Comparison of ENCODE assay signal across 16 cellular contexts in the genomic region with DNA sequence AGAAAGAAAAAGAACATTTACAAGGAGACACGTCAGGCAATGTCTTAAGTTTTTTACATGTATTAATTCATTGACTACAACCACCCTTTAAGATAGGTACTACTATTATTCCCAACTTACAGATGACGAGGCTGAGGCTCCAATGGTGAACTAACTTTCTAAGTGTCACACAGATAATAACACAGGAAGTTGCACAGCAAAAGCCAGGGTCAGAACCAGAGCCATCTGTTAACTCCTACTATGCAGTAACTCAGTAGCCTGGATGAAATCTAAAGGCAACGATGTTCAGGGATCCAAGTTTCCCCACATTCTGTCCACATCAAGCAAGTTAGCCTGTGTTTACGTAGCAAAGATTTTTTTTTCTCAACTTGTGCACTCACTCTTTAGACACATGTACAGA.
DNase-seq lines count a peak whose midpoint lies in the region; ATAC-seq lines count a peak whose summit lies in the region.
"Had no signal": no experiment of that assay in that cellular context is flagged by ENCODE, and none has a peak within 500 bp of the region (broad histone marks: within the 10 kb centered on the region; RNA-seq: fewer than 3 reads in every experiment).

No MANE protein-coding gene starts in this region.

- H4K8ac ChIP-seq in mesenchymal stem cell (ENCODE audit: low read length), result no peak overlapping the region

- H3K4ac ChIP-seq in mesenchymal stem cell (ENCODE audit: low read depth in 1 of 2, low read length in 2 of 2), result no peak overlapping the region

- no peak overlapping the region for H2BK120ac ChIP-seq in mesenchymal stem cell (ENCODE audit: low read depth, low read length)

- H3K4me3 ChIP-seq in Jurkat, Clone E6-1 (ENCODE audit: low read length), result peak overlapping the region; percentile 49
- no peak overlapping the region for H3K4me3 ChIP-seq in mesenchymal stem cell (ENCODE audit: insufficient read depth in 1 of 2, low read depth in 1 of 2, low read length in 2 of 2)

- no peak overlapping the region for H2BK12ac ChIP-seq in mesenchymal stem cell (ENCODE audit: low read length in 2 of 2)

- no peak overlapping the region for H2AFZ ChIP-seq in mesenchymal stem cell (ENCODE audit: low read depth, low read length)

- H3K14ac ChIP-seq in mesenchymal stem cell (ENCODE audit: low read length in 2 of 2), result no peak overlapping the region

- peak overlapping the region; percentile 13 for H3K27ac ChIP-seq in mesenchymal stem cell (ENCODE audit: low read length, poor library complexity, severe bottlenecking)

- no peaks in the 10 kb centered on the region for H3K4me1 ChIP-seq in mesenchymal stem cell (ENCODE audit: control insufficient read depth, insufficient read depth, low read depth, low read length)

- peaks cover 26% of the 10 kb centered on the region for H3K36me3 Mint-ChIP-seq in activated CD4-positive, alpha-beta memory T cell treated with anti-CD3 and anti-CD28 coated beads, Interleukin-2, amount 10 ng/mL, durations not matched to agents 7 days and 5 days (ENCODE audit: low read depth)
- peaks cover 1% of the 10 kb centered on the region for H3K36me3 Mint-ChIP-seq in activated CD4-positive, alpha-beta memory T cell treated with anti-CD3 and anti-CD28 coated beads for 36 hours
- H3K36me3 Mint-ChIP-seq: memory B cell had no signal

- no peak overlapping the region for H3K18ac ChIP-seq in mesenchymal stem cell (ENCODE audit: low read depth in 1 of 2, low read length in 2 of 2)

- no peak overlapping the region for H2AK5ac ChIP-seq in mesenchymal stem cell (ENCODE audit: low read length, severe bottlenecking)

- H3K9me3 ChIP-seq in mesenchymal stem cell (ENCODE audit: control insufficient read depth, low read length), result no peaks in the 10 kb centered on the region

- peaks cover 5% of the 10 kb centered on the region for H3K9me3 Mint-ChIP-seq in activated CD4-positive, alpha-beta memory T cell treated with anti-CD3 and anti-CD28 coated beads, Interleukin-2, amount 10 ng/mL, durations not matched to agents 7 days and 5 days
- no peaks in the 10 kb centered on the region for H3K9me3 Mint-ChIP-seq in activated CD4-positive, alpha-beta memory T cell treated with anti-CD3 and anti-CD28 coated beads for 36 hours
- H3K9me3 Mint-ChIP-seq: memory B cell had no signal

- no peaks in the 10 kb centered on the region for H3K27me3 ChIP-seq in mesenchymal stem cell (ENCODE audit: control insufficient read depth in 1 of 2, insufficient read depth in 1 of 2, low read length in 2 of 2)

- peak overlapping the region; percentile 8 for H3K27ac Mint-ChIP-seq in activated CD4-positive, alpha-beta memory T cell treated with anti-CD3 and anti-CD28 coated beads, Interleukin-2, amount 10 ng/mL, durations not matched to agents 7 days and 5 days
- H3K27ac Mint-ChIP-seq in activated CD4-positive, alpha-beta memory T cell treated with anti-CD3 and anti-CD28 coated beads for 36 hours, result no peak overlapping the region
- H3K27ac Mint-ChIP-seq: activated T-helper 2 cell treated with anti-CD3 and anti-CD28 coated beads, Interferon-gamma antibody, Interleukin-2, Interleukin-4, amounts not matched to agents 10 μg/mL and 5 μg/mL and 100 μg/mL, durations not matched to agents 14 hours and 24 hours and 36 hours; memory B cell had no signal

- no peak overlapping the region for H3K4me2 ChIP-seq in mesenchymal stem cell (ENCODE audit: low read length, poor library complexity, severe bottlenecking)

- H2BK5ac ChIP-seq in mesenchymal stem cell (ENCODE audit: low read depth, low read length, poor library complexity, severe bottlenecking), result no peak overlapping the region

- CTCF ChIA-PET in activated CD4-positive, alpha-beta memory T cell treated with anti-CD3 and anti-CD28 coated beads, Interleukin-2, amount 10 ng/mL, durations not matched to agents 7 days and 5 days (lab: Charles Lee), result no interaction called here
- CTCF ChIA-PET in activated CD4-positive, alpha-beta memory T cell treated with anti-CD3 and anti-CD28 coated beads for 36 hours (lab: Charles Lee), result no interaction called here

- peak overlapping the region; percentile 31 for H3K4me3 Mint-ChIP-seq in activated CD4-positive, alpha-beta memory T cell treated with anti-CD3 and anti-CD28 coated beads, Interleukin-2, amount 10 ng/mL, durations not matched to agents 7 days and 5 days
- H3K4me3 Mint-ChIP-seq in activated CD4-positive, alpha-beta memory T cell treated with anti-CD3 and anti-CD28 coated beads for 36 hours, result no peak overlapping the region
- H3K4me3 Mint-ChIP-seq: memory B cell had no signal

- no peaks in the 10 kb centered on the region for H3K36me3 ChIP-seq in mesenchymal stem cell (ENCODE audit: control insufficient read depth in 1 of 2, insufficient read depth in 2 of 2, low read depth in 1 of 2, low read length in 2 of 2)

- no peak overlapping the region for H3K23ac ChIP-seq in mesenchymal stem cell (ENCODE audit: low read length in 2 of 2)

- H3K27me3 Mint-ChIP-seq in activated CD4-positive, alpha-beta memory T cell treated with anti-CD3 and anti-CD28 coated beads, Interleukin-2, amount 10 ng/mL, durations not matched to agents 7 days and 5 days, result no peaks in the 10 kb centered on the region
- H3K27me3 Mint-ChIP-seq in activated CD4-positive, alpha-beta memory T cell treated with anti-CD3 and anti-CD28 coated beads for 36 hours, result no peaks in the 10 kb centered on the region

- 65% methylated on average over 4 of the region's 4 CpGs for WGBS in mesenchymal stem cell

- peaks cover 37% of the 10 kb centered on the region for H3K4me1 Mint-ChIP-seq in activated CD4-positive, alpha-beta memory T cell treated with anti-CD3 and anti-CD28 coated beads, Interleukin-2, amount 10 ng/mL, durations not matched to agents 7 days and 5 days
- peaks cover 7% of the 10 kb centered on the region for H3K4me1 Mint-ChIP-seq in activated CD4-positive, alpha-beta memory T cell treated with anti-CD3 and anti-CD28 coated beads for 36 hours (ENCODE audit: low read depth)

- POLR2A ChIA-PET in activated CD4-positive, alpha-beta memory T cell treated with anti-CD3 and anti-CD28 coated beads, Interleukin-2, amount 10 ng/mL, durations not matched to agents 7 days and 5 days (lab: Charles Lee), result interaction anchor here (0.6 kb wide), 1 partner anchor 13 kb away, joined by 3 read pairs; no protein-coding TSS in a partner anchor
- POLR2A ChIA-PET in activated CD4-positive, alpha-beta memory T cell treated with anti-CD3 and anti-CD28 coated beads for 36 hours (lab: Charles Lee), result no interaction called here

- H2BK15ac ChIP-seq in mesenchymal stem cell (ENCODE audit: low read depth, poor library complexity, severe bottlenecking), result no peak overlapping the region

- H3K79me1 ChIP-seq in mesenchymal stem cell (replicated peaks; ENCODE audit: low read length, poor library complexity, severe bottlenecking), result no peaks in the 10 kb centered on the region

- no peak overlapping the region for H4K91ac ChIP-seq in mesenchymal stem cell (ENCODE audit: low read length)

- intact Hi-C loops in activated CD4-positive, alpha-beta memory T cell treated with anti-CD3 and anti-CD28 coated beads for 36 hours (cut with micrococcal nuclease), result no loop called here
- intact Hi-C loops in left ventricle myocardium superior (cut with micrococcal nuclease), result no loop called here

- H3K9ac ChIP-seq in mesenchymal stem cell (ENCODE audit: low read length), result no peak overlapping the region

- ATAC-seq in GM21360 (IDR thresholded peaks at IDR 0.05; ENCODE audit: unreplicated experiment), result no peak
- ATAC-seq in left ventricle myocardium superior, result no peak

- no peak for DNase-seq in activated CD4-positive, alpha-beta memory T cell treated with anti-CD3 and anti-CD28 coated beads, Interleukin-2, amount 10 ng/mL, durations not matched to agents 7 days and 5 days
- no peak for DNase-seq in activated CD4-positive, alpha-beta memory T cell treated with anti-CD3 and anti-CD28 coated beads for 36 hours
- peak; percentile 94 for DNase-seq in Jurkat, Clone E6-1 (ENCODE audit: low read depth, low spot score)
- peak; percentile 47 for DNase-seq in SKM-1 treated with dmso at 0.1 percent for 144 hours (lab: John Stamatoyannopoulos, UW; ENCODE audit: unreplicated experiment)
- DNase-seq in mesenchymal stem cell, result peak; percentile 65
- DNase-seq in left ventricle myocardium superior, result no peak
- DNase-seq in HUDEP-2 (lab: John Stamatoyannopoulos, UW; ENCODE audit: unreplicated experiment in 76 of 76), result no peak
- DNase-seq: activated CD4-positive, alpha-beta T cell treated with anti-CD3 and anti-CD28 coated beads, Interleukin-2, amount 50 U/mL, for 4 hours; islet precursor cell; MM.1S; NCI-H2081 treated with DMSO at 0.1 percent for 48 hours; NCI-H526 treated with DMSO at 0.1 percent for 48 hours; retina had no signal

Comparison
In these comparisons a context has a peak if more than half of its experiments do, and no peak if none do; other contexts are left out.
1. DNase-seq: peak in Jurkat, Clone E6-1 (single experiment), SKM-1 treated with dmso at 0.1 percent for 144 hours (single experiment) and mesenchymal stem cell (single experiment); none in activated CD4-positive, alpha-beta memory T cell treated with anti-CD3 and anti-CD28 coated beads, Interleukin-2, amount 10 ng/mL, durations not matched to agents 7 days and 5 days (single experiment), activated CD4-positive, alpha-beta memory T cell treated with anti-CD3 and anti-CD28 coated beads for 36 hours (single experiment), left ventricle myocardium superior (single experiment) and HUDEP-2 (0 of 76).